In genomic region chr3:159899198-159899597, GRCh38 we compare ENCODE assay signal across 19 cellular contexts. TPM values are rescaled to one million over a fixed set of nuclear protein-coding genes. Genes with fewer than 3 reads are reported as not detected.
"Had no signal": no experiment of that assay in that cellular context is flagged by ENCODE, and none has a peak within 500 bp of the region (broad histone marks: within the 10 kb centered on the region; RNA-seq: fewer than 3 reads in every experiment).

No MANE protein-coding gene starts in this region.

- H3K27ac ChIP-seq: prostate gland, upper lobe of left lung had no signal

- H3K9me3 ChIP-seq: mucosa of descending colon, prostate gland, upper lobe of left lung had no signal

- H3K9me3 Mint-ChIP-seq: activated CD4-positive, alpha-beta T cell treated with anti-CD3 and anti-CD28 coated beads, Interleukin-2, amount 10 ng/mL, durations not matched to agents 7 days and 5 days; activated naive CD4-positive, alpha-beta T cell treated with anti-CD3 and anti-CD28 coated beads, Interleukin-2, amount 50 U/mL, for 24 hours; brain; dendritic cell treated with granulocyte-macrophage colony-stimulating factor and Interleukin-4, amounts not matched to agents 40 ng/mL and 50 ng/mL, for 4 days; endodermal cell; immature natural killer cell; natural killer cell treated with Interleukin-12 subunit alpha and Interleukin-12 subunit beta and Interleukin-15 and Interleukin-18, amount 100 ng/mL, for 72 hours; WTC11 had no signal

- H3K36me3 Mint-ChIP-seq: activated naive CD4-positive, alpha-beta T cell treated with anti-CD3 and anti-CD28 coated beads, Interleukin-2, amount 50 U/mL, for 24 hours; immature natural killer cell; natural killer cell treated with Interleukin-12 subunit alpha and Interleukin-12 subunit beta and Interleukin-15 and Interleukin-18, amount 100 ng/mL, for 72 hours had no signal

- H3K36me3 ChIP-seq: prostate gland had no signal

- H3K4me3 ChIP-seq: mucosa of descending colon, prostate gland, upper lobe of left lung had no signal

- H3K27me3 ChIP-seq: upper lobe of left lung had no signal

- H3K4me1 Mint-ChIP-seq: activated CD4-positive, alpha-beta T cell treated with anti-CD3 and anti-CD28 coated beads, Interleukin-2, amount 10 ng/mL, durations not matched to agents 7 days and 5 days; activated naive CD4-positive, alpha-beta T cell treated with anti-CD3 and anti-CD28 coated beads, Interleukin-2, amount 50 U/mL, for 24 hours; endodermal cell; immature natural killer cell had no signal

- ATAC-seq: left colon; mucosa of descending colon; natural killer cell treated with Interleukin-12 subunit alpha and Interleukin-12 subunit beta and Interleukin-15 and Interleukin-18, amount 100 ng/mL, for 72 hours; sciatic nerve; WTC11 had no signal

- DNase-seq: activated CD4-positive, alpha-beta T cell treated with anti-CD3 and anti-CD28 coated beads, Interleukin-2, amount 10 ng/mL, durations not matched to agents 7 days and 5 days; activated effector memory CD4-positive, alpha-beta T cell treated with Interleukin-2 at 50 U/mL for 16 hours; amniotic stem cell; endodermal cell; erythroblast; immature natural killer cell; left colon; mucosa of descending colon; stimulated activated CD4-positive, alpha-beta T cell treated with anti-CD3 and anti-CD28 coated beads, Interleukin-2, amount 100 ng/mL, for 24 hours; stimulated activated naive CD4-positive, alpha-beta T cell; upper lobe of left lung had no signal

- H3K27me3 Mint-ChIP-seq: brain; dendritic cell treated with granulocyte-macrophage colony-stimulating factor and Interleukin-4, amounts not matched to agents 40 ng/mL and 50 ng/mL, for 4 days had no signal

- H3K27ac Mint-ChIP-seq: activated CD4-positive, alpha-beta T cell treated with anti-CD3 and anti-CD28 coated beads, Interleukin-2, amount 10 ng/mL, durations not matched to agents 7 days and 5 days; activated naive CD4-positive, alpha-beta T cell treated with anti-CD3 and anti-CD28 coated beads, Interleukin-2, amount 50 U/mL, for 24 hours; dendritic cell treated with granulocyte-macrophage colony-stimulating factor and Interleukin-4, amounts not matched to agents 40 ng/mL and 50 ng/mL, for 4 days; endodermal cell; immature natural killer cell; natural killer cell treated with Interleukin-12 subunit alpha and Interleukin-12 subunit beta and Interleukin-15 and Interleukin-18, amount 100 ng/mL, for 72 hours; WTC11 had no signal

- H3K4me3 Mint-ChIP-seq: activated CD4-positive, alpha-beta T cell treated with anti-CD3 and anti-CD28 coated beads, Interleukin-2, amount 10 ng/mL, durations not matched to agents 7 days and 5 days; activated naive CD4-positive, alpha-beta T cell treated with anti-CD3 and anti-CD28 coated beads, Interleukin-2, amount 50 U/mL, for 24 hours; brain; dendritic cell treated with granulocyte-macrophage colony-stimulating factor and Interleukin-4, amounts not matched to agents 40 ng/mL and 50 ng/mL, for 4 days; endodermal cell; immature natural killer cell; natural killer cell treated with Interleukin-12 subunit alpha and Interleukin-12 subunit beta and Interleukin-15 and Interleukin-18, amount 100 ng/mL, for 72 hours; WTC11 had no signal

- H3K4me1 ChIP-seq: prostate gland had no signal

RNA-seq across cellular contexts. Expression of gene SCHIP1, which starts 59.5 kb away (rescaled TPM):
- total RNA-seq: natural killer cell treated with Interleukin-12 subunit alpha and Interleukin-12 subunit beta and Interleukin-15 and Interleukin-18, amount 100 ng/mL, for 72 hours; T-helper 1 cell treated with Interleukin-12 subunit alpha and Interleukin-12 subunit beta and Interleukin-4 antibody, amounts not matched to agents 30 ng/mL and 1 ng/mL, for 36 hours had no signal
- polyA plus RNA-seq: immature natural killer cell had no signal
